Comparison of ENCODE assay signal across 8 cellular contexts in the genomic region with DNA sequence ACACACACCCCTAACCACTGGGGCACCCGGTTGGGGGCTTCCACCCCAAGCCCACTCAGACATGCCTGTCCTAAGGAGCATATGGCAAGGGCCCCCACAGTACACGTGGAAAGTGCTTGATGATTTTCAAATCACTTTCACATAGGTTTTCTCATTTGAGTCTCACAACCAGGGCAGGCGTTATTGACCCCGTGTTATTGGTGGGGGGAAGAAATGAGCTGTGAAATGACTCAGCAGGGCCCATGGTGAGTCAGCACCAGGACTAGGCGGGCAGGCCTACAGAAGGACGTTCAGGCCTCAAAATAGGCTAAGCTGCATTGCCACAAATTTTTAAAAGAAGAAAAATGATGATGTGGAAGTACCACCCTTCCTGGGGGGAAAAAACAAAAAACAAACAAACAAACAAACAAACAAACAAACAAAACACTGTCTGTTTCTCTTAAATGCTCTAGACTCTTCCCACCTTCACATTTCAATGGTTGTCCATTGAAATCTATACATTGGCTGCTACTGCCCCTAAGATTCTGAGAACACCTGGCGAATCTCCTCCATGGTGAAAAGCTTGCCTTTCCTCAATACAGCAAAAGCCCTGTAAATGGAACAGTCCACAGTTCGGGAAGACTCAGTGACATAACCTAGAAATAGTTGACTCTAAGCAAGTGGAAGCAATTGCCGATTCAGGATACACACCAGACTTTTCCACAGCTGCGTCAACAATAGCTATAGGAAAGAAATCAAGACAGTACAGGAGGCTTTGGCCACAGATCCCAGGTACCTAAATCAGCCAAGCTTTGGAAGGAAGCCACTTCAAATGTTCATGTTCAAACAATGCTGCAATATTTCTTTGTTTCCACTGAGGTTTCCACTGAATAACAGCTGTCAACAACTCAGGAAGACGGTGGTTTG.
DNase-seq lines count a peak whose midpoint lies in the region; ATAC-seq, FAIRE-seq and TF ChIP-seq lines count a peak whose summit lies in the region.

No MANE protein-coding gene starts in this region.

- no peak for TF ChIP-seq POLR2A in breast epithelium (IDR thresholded peaks at IDR 0.05)

- no peaks in the 10 kb centered on the region for H3K27me3 ChIP-seq in breast epithelium

- no peaks in the 10 kb centered on the region for H3K36me3 ChIP-seq in breast epithelium

- H3K4me1 ChIP-seq in breast epithelium, result peaks cover 0 to 3% of the 10 kb centered on the region in 2 donors

- intact Hi-C loops in breast epithelium (cut with DNase I; ENCODE audit: low total_unique reads), result no loop called here

- no peak for FAIRE-seq in HTR-8/SVneo (lab: Jason Lieb, UNC)

- ATAC-seq in GM21529 (IDR thresholded peaks at IDR 0.05; ENCODE audit: unreplicated experiment), result no peak

- no peak for TF ChIP-seq CTCF in breast epithelium (IDR thresholded peaks at IDR 0.05)

- DNase-seq in NCI-H2171 treated with DMSO at 0.1 percent for 48 hours (lab: John Stamatoyannopoulos, UW), result peak; percentile 12
- DNase-seq in NCI-H2171 (lab: John Stamatoyannopoulos, UW), result no peak
- peak; percentile 67 for DNase-seq in NCI-H510A (lab: John Stamatoyannopoulos, UW)
- no peak for DNase-seq in breast epithelium (ENCODE audit: low spot score in 2 of 2)
- DNase-seq in smooth muscle cell of the brain vasculature (ENCODE audit: low read depth, low spot score), result peak; percentile 51
- DNase-seq in HTR-8/SVneo (ENCODE audit: insufficient read length, low spot score), result no peak
- no peak for DNase-seq in NCI-H2227 (lab: John Stamatoyannopoulos, UW; ENCODE audit: unreplicated experiment)

- H3K9me3 ChIP-seq in breast epithelium, result no peaks in the 10 kb centered on the region

- peak overlapping the region; percentile 35 to 57 for H3K27ac ChIP-seq in breast epithelium

- H3K4me3 ChIP-seq in breast epithelium, result no peak overlapping the region

Comparison
In these comparisons a context has a peak if more than half of its experiments do, and no peak if none do; other contexts are left out.
1. DNase-seq: peak in NCI-H2171 treated with DMSO at 0.1 percent for 48 hours (single experiment), NCI-H510A (single experiment) and smooth muscle cell of the brain vasculature (single experiment); none in NCI-H2171 (single experiment), breast epithelium (0 of 2), HTR-8/SVneo (single experiment) and NCI-H2227 (single experiment).